In genomic region chr15:82445420-82445819, GRCh38 we compare ENCODE assay signal across 8 cellular contexts. TPM values are rescaled to one million over a fixed set of nuclear protein-coding genes. Genes with fewer than 3 reads are reported as not detected.
DNase-seq lines count a peak whose midpoint lies in the region; ATAC-seq and TF ChIP-seq lines count a peak whose summit lies in the region.
"Not testable (repeated sequence)": the region's sequence is repeated elsewhere in the genome, so short reads cannot be mapped to it uniquely, and the experiment has no call there.

No MANE protein-coding gene starts in this region.

- not testable (repeated sequence) for H3K36me3 Mint-ChIP-seq in CD8-positive, alpha-beta memory T cell; activated CD8-positive, alpha-beta memory T cell treated with anti-CD3 and anti-CD28 coated beads, Interleukin-2, amount 10 ng/mL, durations not matched to agents 7 days and 5 days

- not testable (repeated sequence) for TF ChIP-seq POLR2A in Peyer's patch (IDR thresholded peaks at IDR 0.05); gastroesophageal sphincter (IDR thresholded peaks at IDR 0.05); upper lobe of left lung (IDR thresholded peaks at IDR 0.05)
- peak in 1 of 3 donors; percentile 22 for TF ChIP-seq POLR2A in body of pancreas (IDR thresholded peaks at IDR 0.05)

- not testable (repeated sequence) for H3K4me1 ChIP-seq in CD8-positive, alpha-beta memory T cell (ENCODE audit: insufficient read depth, low read length); Peyer's patch; body of pancreas; gastroesophageal sphincter; mucosa of descending colon (ENCODE audit: low read depth); smooth muscle cell (ENCODE audit: low read depth); upper lobe of left lung

- H3K27ac ChIP-seq in CD8-positive, alpha-beta memory T cell (ENCODE audit: low read depth, low read length); smooth muscle cell (ENCODE audit: low read depth): not testable (repeated sequence)
- peak overlapping the region in 3 of 4 donors; percentile 25 to 66 (median 46) for H3K27ac ChIP-seq in Peyer's patch
- H3K27ac ChIP-seq in body of pancreas: peak overlapping the region in 3 of 4 donors; percentile 53 to 70 (median 65)
- H3K27ac ChIP-seq in gastroesophageal sphincter: peak overlapping the region; percentile 66 to 99 (median 82)
- H3K27ac ChIP-seq in upper lobe of left lung: peak overlapping the region in 2 of 4 donors; percentile 76

- H3K9me3 Mint-ChIP-seq in CD8-positive, alpha-beta memory T cell; activated CD8-positive, alpha-beta memory T cell treated with anti-CD3 and anti-CD28 coated beads, Interleukin-2, amount 10 ng/mL, durations not matched to agents 7 days and 5 days (ENCODE audit: low read depth): not testable (repeated sequence)

- not testable (repeated sequence) for ATAC-seq in activated CD8-positive, alpha-beta memory T cell treated with anti-CD3 and anti-CD28 coated beads, Interleukin-2, amount 10 ng/mL, durations not matched to agents 7 days and 5 days; body of pancreas; gastroesophageal sphincter; mucosa of descending colon; upper lobe of left lung (ENCODE audit: low FRiP score in 2 of 2)

- TF ChIP-seq EP300 in gastroesophageal sphincter (IDR thresholded peaks at IDR 0.05); upper lobe of left lung (IDR thresholded peaks at IDR 0.05): not testable (repeated sequence)

- H3K27ac Mint-ChIP-seq in CD8-positive, alpha-beta memory T cell; activated CD8-positive, alpha-beta memory T cell treated with anti-CD3 and anti-CD28 coated beads, Interleukin-2, amount 10 ng/mL, durations not matched to agents 7 days and 5 days: not testable (repeated sequence)

- peak; percentile 1 to 54 (median 27) for DNase-seq in CD8-positive, alpha-beta memory T cell
- DNase-seq in Peyer's patch: peak in 2 of 3 donors; percentile 16 to 43
- DNase-seq in activated CD8-positive, alpha-beta memory T cell treated with anti-CD3 and anti-CD28 coated beads, Interleukin-2, amount 10 ng/mL, durations not matched to agents 7 days and 5 days: peak; percentile 42
- peak; percentile 34 to 67 (median 48) for DNase-seq in body of pancreas
- peak; percentile 24 to 57 (median 34) for DNase-seq in mucosa of descending colon
- not testable (repeated sequence) for DNase-seq in smooth muscle cell (lab: John Stamatoyannopoulos, UW; ENCODE audit: unreplicated experiment)
- DNase-seq in upper lobe of left lung: peak; percentile 35 to 80

- H3K79me2 ChIP-seq in smooth muscle cell (ENCODE audit: low read depth): not testable (repeated sequence)

- not testable (repeated sequence) for H3K27me3 Mint-ChIP-seq in CD8-positive, alpha-beta memory T cell; activated CD8-positive, alpha-beta memory T cell treated with anti-CD3 and anti-CD28 coated beads, Interleukin-2, amount 10 ng/mL, durations not matched to agents 7 days and 5 days

- peak overlapping the region; percentile 75 for H3K4me2 ChIP-seq in smooth muscle cell

- not testable (repeated sequence) for H3K9me3 ChIP-seq in CD8-positive, alpha-beta memory T cell (ENCODE audit: low read length); Peyer's patch; body of pancreas; gastroesophageal sphincter; mucosa of descending colon; smooth muscle cell (replicated peaks; ENCODE audit: low read depth); upper lobe of left lung

- not testable (repeated sequence) for H4K20me1 ChIP-seq in smooth muscle cell (ENCODE audit: low read depth)

- not testable (repeated sequence) for H3K9ac ChIP-seq in smooth muscle cell (ENCODE audit: low read depth)

- CTCF ChIA-PET in CD8-positive, alpha-beta memory T cell (lab: Charles Lee); activated CD8-positive, alpha-beta memory T cell treated with anti-CD3 and anti-CD28 coated beads, Interleukin-2, amount 10 ng/mL, durations not matched to agents 7 days and 5 days (lab: Charles Lee): not testable (repeated sequence)

- POLR2A ChIA-PET in CD8-positive, alpha-beta memory T cell (lab: Charles Lee): not testable (repeated sequence)

- not testable (repeated sequence) for H3F3A ChIP-seq in smooth muscle cell (ENCODE audit: low read depth)

- not testable (repeated sequence) for H3K36me3 ChIP-seq in CD8-positive, alpha-beta memory T cell (ENCODE audit: insufficient read depth, low read length); Peyer's patch; body of pancreas (replicated peaks in 1 of 2; ENCODE audit: insufficient read depth in 1 of 2, low read depth in 2 of 2); gastroesophageal sphincter; mucosa of descending colon (ENCODE audit: low read depth); smooth muscle cell (ENCODE audit: low read depth); upper lobe of left lung

- peak overlapping the region in 2 of 7 donors; percentile 34 to 40 for H3K4me3 Mint-ChIP-seq in CD8-positive, alpha-beta memory T cell
- not testable (repeated sequence) for H3K4me3 Mint-ChIP-seq in activated CD8-positive, alpha-beta memory T cell treated with anti-CD3 and anti-CD28 coated beads, Interleukin-2, amount 10 ng/mL, durations not matched to agents 7 days and 5 days

- H3K4me3 ChIP-seq in CD8-positive, alpha-beta memory T cell (ENCODE audit: low read length); body of pancreas; mucosa of descending colon: not testable (repeated sequence)
- H3K4me3 ChIP-seq in Peyer's patch (peak overlapping the region; percentile 31 to 41 (median 34)), gastroesophageal sphincter (peak overlapping the region; percentile 51 to 98), smooth muscle cell (peak overlapping the region; percentile 44), upper lobe of left lung (peak overlapping the region in 3 of 4 donors; percentile 35 to 47 (median 43))

- not testable (repeated sequence) for H3K4me1 Mint-ChIP-seq in CD8-positive, alpha-beta memory T cell; activated CD8-positive, alpha-beta memory T cell treated with anti-CD3 and anti-CD28 coated beads, Interleukin-2, amount 10 ng/mL, durations not matched to agents 7 days and 5 days

- intact Hi-C loops in body of pancreas (cut with DNase I); mucosa of descending colon (cut with DNase I, micrococcal nuclease): not testable (repeated sequence)

- WGBS in body of pancreas, 2 donors: 2% methylated on average over 11 of the region's 32 CpGs; no CpG with 5 or more reads in 1 of the 2 donors
- WGBS in gastroesophageal sphincter (ENCODE audit: low coverage in 1 of 2), 2 donors: no CpG with 5 or more reads among the region's 32 CpGs
- WGBS in smooth muscle cell (ENCODE audit: low lambda C conversion rate): 2% methylated on average over 15 of the region's 32 CpGs
- WGBS in upper lobe of left lung, 2 donors: no CpG with 5 or more reads among the region's 32 CpGs

- H2AFZ ChIP-seq in smooth muscle cell (ENCODE audit: low read depth): not testable (repeated sequence)

- peak in 2 of 6 experiments; percentile 12 to 19 for TF ChIP-seq CTCF in Peyer's patch (IDR thresholded peaks at IDR 0.05)
- TF ChIP-seq CTCF in body of pancreas (IDR thresholded peaks at IDR 0.05): peak in 2 of 7 experiments; percentile 9 to 36
- not testable (repeated sequence) for TF ChIP-seq CTCF in gastroesophageal sphincter (IDR thresholded peaks at IDR 0.05); mucosa of descending colon (IDR thresholded peaks at IDR 0.05); smooth muscle cell (IDR thresholded peaks at IDR 0.05; ENCODE audit: borderline replicate concordance, insufficient read depth, poor library complexity, severe bottlenecking); upper lobe of left lung (IDR thresholded peaks at IDR 0.05)

- not testable (repeated sequence) for H3K27me3 ChIP-seq in CD8-positive, alpha-beta memory T cell (ENCODE audit: insufficient read depth, low read length, poor library complexity, severe bottlenecking); Peyer's patch; body of pancreas; gastroesophageal sphincter; smooth muscle cell (ENCODE audit: low read depth); upper lobe of left lung

RNA-seq across cellular contexts. Expression of gene GOLGA6L9, which starts 15.8 kb away (rescaled TPM):
- total RNA-seq in CD8-positive, alpha-beta memory T cell: 1 to 10 TPM; 1.6 to 1.7 TPM
- polyA plus RNA-seq in CD8-positive, alpha-beta memory T cell: 0.43 TPM
- total RNA-seq in Peyer's patch: 10 to 100 TPM in 1 of 4 donors, 1 to 10 TPM in 3; 3.0 to 13.2 (median 6.4) TPM
- total RNA-seq in activated CD8-positive, alpha-beta memory T cell treated with anti-CD3 and anti-CD28 coated beads, Interleukin-2, amount 10 ng/mL, durations not matched to agents 7 days and 5 days: 1 to 10 TPM; 1.1 to 2.9 TPM
- total RNA-seq in body of pancreas: 1 to 10 TPM; 5.2 to 5.6 TPM
- 1 to 10 TPM; 1.4 to 6.7 (median 2.6) TPM for total RNA-seq in gastroesophageal sphincter
- 1 to 10 TPM; 3.4 to 5.0 (median 3.9) TPM for total RNA-seq in mucosa of descending colon
- total RNA-seq in smooth muscle cell: 3.9 and 5.3 TPM in 2 replicates
- polyA plus RNA-seq in smooth muscle cell: 1.8 and 2.0 TPM in 2 replicates
- 10 to 100 TPM in 2 of 6 donors, 1 to 10 TPM in 4; 2.9 to 83.8 (median 6.3) TPM for total RNA-seq in upper lobe of left lung
